8 cellular contexts compared by ENCODE assay signal in the genomic region with DNA sequence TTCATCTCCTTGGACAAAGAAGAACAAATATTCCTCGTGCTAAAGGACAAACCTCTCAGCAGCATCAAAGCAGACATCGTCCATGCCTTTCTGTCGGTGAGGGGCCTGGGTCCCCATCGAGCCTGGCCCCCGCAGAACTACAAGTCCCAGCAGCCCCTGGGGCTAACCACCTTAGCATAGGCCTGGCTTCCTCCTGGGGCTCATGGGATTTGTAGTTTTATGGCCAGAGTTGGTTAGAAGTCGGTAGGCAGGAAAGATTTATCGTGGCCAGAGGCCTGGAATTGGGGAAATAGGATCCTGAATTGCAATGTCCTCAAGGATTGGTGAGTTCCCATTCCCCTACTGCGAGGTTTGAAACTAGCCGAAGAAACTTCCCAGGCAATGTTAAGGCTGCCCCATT.
DNase-seq lines count a peak whose midpoint lies in the region; ATAC-seq lines count a peak whose summit lies in the region.

No MANE protein-coding gene starts in this region.

- DNase-seq in NCI-H146 (lab: John Stamatoyannopoulos, UW) (peak; percentile 45), NCI-H146 treated with DMSO at 0.1 percent for 48 hours (lab: John Stamatoyannopoulos, UW; ENCODE audit: unreplicated experiment) (no peak), NCI-H748 (lab: John Stamatoyannopoulos, UW; ENCODE audit: unreplicated experiment) (peak; percentile 31), germinal center (ENCODE audit: low spot score) (peak; percentile 72), midbrain (lab: John Stamatoyannopoulos, UW) (no peak)
- peak; percentile 73 for DNase-seq in activated CD8-positive, alpha-beta memory T cell treated with anti-CD3 and anti-CD28 coated beads, Interleukin-2, amount 50 U/mL, for 48 hours
- DNase-seq in stimulated activated CD8-positive, alpha-beta memory T cell treated with anti-CD3 and anti-CD28 coated beads, Interleukin-4, amount 100 ng/mL, for 48 hours: peak; percentile 70

- no peak for ATAC-seq in GM21381 (IDR thresholded peaks at IDR 0.05; ENCODE audit: unreplicated experiment)

Comparison
In these comparisons a context has a peak if more than half of its experiments do, and no peak if none do; other contexts are left out.
1. DNase-seq: peak in NCI-H146 (single experiment), NCI-H748 (single experiment), activated CD8-positive, alpha-beta memory T cell treated with anti-CD3 and anti-CD28 coated beads, Interleukin-2, amount 50 U/mL, for 48 hours (single experiment), germinal center (single experiment) and stimulated activated CD8-positive, alpha-beta memory T cell treated with anti-CD3 and anti-CD28 coated beads, Interleukin-4, amount 100 ng/mL, for 48 hours (single experiment); none in NCI-H146 treated with DMSO at 0.1 percent for 48 hours (single experiment) and midbrain (single experiment).